In genomic region chr13:113965968-113966884, GRCh38 we compare ENCODE assay signal across 32 cellular contexts. TPM values are rescaled to one million over a fixed set of nuclear protein-coding genes. Genes with fewer than 3 reads are reported as not detected.
"Had no signal": no experiment of that assay in that cellular context is flagged by ENCODE, and none has a peak within 500 bp of the region (broad histone marks: within the 10 kb centered on the region; RNA-seq: fewer than 3 reads in every experiment).

No MANE protein-coding gene starts in this region.

- H3K27me3 ChIP-seq: adrenal gland, cardiac muscle cell had no signal

- H3K4me1 ChIP-seq: adrenal gland had no signal

- ATAC-seq: activated CD8-positive, alpha-beta T cell treated with anti-CD3 and anti-CD28 coated beads for 36 hours; activated naive CD4-positive, alpha-beta T cell treated with anti-CD3 and anti-CD28 coated beads, Interleukin-2, amount 50 U/mL, for 72 hours; activated T-cell treated with anti-CD3 and anti-CD28 coated beads, Interleukin-2, amount 50 U/mL, for 4 hours; activated T-cell treated with anti-CD3 and anti-CD28 coated beads, Interleukin-2, amount 50 U/mL, for 72 hours; activated T-helper 17 cell treated with anti-CD3 and anti-CD28 coated beads, Interleukin-2, amount 50 U/mL, for 72 hours had no signal

- H3K27ac ChIP-seq: adrenal gland, cardiac muscle cell, VCaP had no signal

- H3K4me3 ChIP-seq: adrenal gland, cardiac muscle cell had no signal

- FAIRE-seq: bronchial epithelial cell, TTC549 had no signal

- DNase-seq: activated B cell treated with CpG ODN at 0.5 μM for 24 hours; activated CD4-positive, alpha-beta memory T cell treated with anti-CD3 and anti-CD28 coated beads for 36 hours; activated CD4-positive, alpha-beta T cell treated with anti-CD3 and anti-CD28 coated beads for 4 hours; activated CD4-positive, alpha-beta T cell treated with anti-CD3 and anti-CD28 coated beads, Interleukin-2, amount 10 ng/mL, durations not matched to agents 24 days and 14 days; activated CD4-positive, alpha-beta T cell treated with anti-CD3 and anti-CD28 coated beads, Interleukin-2, amount 50 U/mL, for 1 hour; activated CD4-positive, alpha-beta T cell treated with anti-CD3 and anti-CD28 coated beads, Interleukin-2, amount 50 U/mL, for 4 hours; activated CD4-positive, CD25-positive, alpha-beta regulatory T cell treated with anti-CD3 and anti-CD28 coated beads, Interleukin-2, amount 50 U/mL, for 72 hours; activated CD8-positive, alpha-beta memory T cell treated with anti-CD3 and anti-CD28 coated beads, Interleukin-2, amount 50 U/mL, for 4 hours; activated CD8-positive, alpha-beta T cell treated with anti-CD3 and anti-CD28 coated beads for 36 hours; activated effector memory CD4-positive, alpha-beta T cell treated with anti-CD3 and anti-CD28 coated beads, Interleukin-2, amount 50 U/mL, for 16 hours; activated gamma-delta T cell treated with Interleukin-2 at 50 U/mL for 16 hours; activated naive CD4-positive, alpha-beta T cell; activated naive CD4-positive, alpha-beta T cell treated with anti-CD3 and anti-CD28 coated beads for 36 hours; activated naive CD4-positive, alpha-beta T cell treated with anti-CD3 and anti-CD28 coated beads, Interleukin-2, amount 50 U/mL, for 16 hours; activated naive CD8-positive, alpha-beta T cell treated with anti-CD3 and anti-CD28 coated beads for 36 hours; activated T-cell treated with anti-CD3 and anti-CD28 coated beads for 4 hours; activated T-cell treated with anti-CD3 and anti-CD28 coated beads, Interleukin-2, amount 50 U/mL, for 1 hour; activated T-cell treated with anti-CD3 and anti-CD28 coated beads, Interleukin-2, amount 50 U/mL, for 4 hours; activated T-cell treated with anti-CD3 and anti-CD28 coated beads, Interleukin-2, amount 50 U/mL, for 72 hours; adrenal gland; amniotic stem cell; caudate nucleus; cerebellar nuclear complex; T-helper 1 cell; T-helper 2 cell; T-helper 9 cell had no signal

- H3K36me3 ChIP-seq: adrenal gland, cardiac muscle cell had no signal

- H3K9me3 ChIP-seq: adrenal gland had no signal

RNA-seq across cellular contexts. Expression of gene C13orf46, which starts 7.7 kb away (rescaled TPM):
- total RNA-seq: bronchial epithelial cell, cardiac muscle cell had no signal
